26 cellular contexts compared by ENCODE assay signal in genomic region chr1:22350987-22351756, GRCh38.
DNase-seq lines count a peak whose midpoint lies in the region; ATAC-seq, FAIRE-seq and TF ChIP-seq lines count a peak whose summit lies in the region.
"Had no signal": no experiment of that assay in that cellular context is flagged by ENCODE, and none has a peak within 500 bp of the region (broad histone marks: within the 10 kb centered on the region; RNA-seq: fewer than 3 reads in every experiment).

No MANE protein-coding gene starts in this region.

- H3K27ac ChIP-seq in HUES6 (ENCODE audit: low read depth, low read length) (no peak overlapping the region), WERI-Rb-1 (peak overlapping the region; percentile 54), kidney (ENCODE audit: low read depth in 2 of 2, low read length in 2 of 2) (no peak overlapping the region), brain microvascular endothelial cell (no peak overlapping the region)
- H3K27ac ChIP-seq: breast epithelium, esophagus muscularis mucosa, ovary, spleen, suprapubic skin, vagina had no signal

- H3K27me3 ChIP-seq in HUES6 (ENCODE audit: control insufficient read depth, insufficient read depth, low read length) (no peaks in the 10 kb centered on the region; the same call in 1 of the 2 replicates), WERI-Rb-1 (ENCODE audit: insufficient read depth, low read depth, severe bottlenecking) (no peaks in the 10 kb centered on the region), brain microvascular endothelial cell (replicated peaks) (peaks cover 22% of the 10 kb centered on the region)
- H3K27me3 ChIP-seq: ovary, vagina had no signal

- in situ Hi-C loops in brain microvascular endothelial cell (cut with HindIII; ENCODE audit: low pct_ligation_motif_present, low sequenced_read_pairs) = no loop called here

- DNase-seq in WERI-Rb-1 (peak; percentile 17), kidney (peak; percentile 31), retina (peak; percentile 62), brain microvascular endothelial cell (no peak), SIG-M5 treated with dmso at 0.1 percent for 504 hours (lab: John Stamatoyannopoulos, UW; ENCODE audit: unreplicated experiment) (no peak)
- DNase-seq: activated CD4-positive, alpha-beta T cell treated with anti-CD3 and anti-CD28 coated beads for 48 hours; activated T-cell treated with anti-CD3 and anti-CD28 coated beads, Interleukin-2, amount 50 U/mL, for 4 hours; effector memory CD8-positive, alpha-beta T cell; hypothalamus; NCI-H1694 treated with DMSO at 0.1 percent for 48 hours; ovary; spleen; stimulated activated CD4-positive, alpha-beta T cell treated with anti-CD3 and anti-CD28 coated beads, Interleukin-4, amount 100 ng/mL, for 1 hour; T-helper 2 cell had no signal

- TF ChIP-seq CTCF in WERI-Rb-1 (IDR thresholded peaks at IDR 0.05; ENCODE audit: low read depth, low read length) (no peak), kidney (IDR thresholded peaks at IDR 0.05; ENCODE audit: borderline replicate concordance, extremely low read depth, insufficient read depth) (no peak), brain microvascular endothelial cell (IDR thresholded peaks at IDR 0.05; ENCODE audit: low read depth, low read length, missing control alignments) (no peak)

- no peak for ATAC-seq in GM21576 (IDR thresholded peaks at IDR 0.05; ENCODE audit: unreplicated experiment)
- ATAC-seq: activated T-cell treated with anti-CD3 and anti-CD28 coated beads, Interleukin-2, amount 50 U/mL, for 4 hours; effector memory CD8-positive, alpha-beta T cell; SK-N-SH treated with all-trans-retinoic acid at 6 μM for 48 hours had no signal

- intact Hi-C loops in kidney (cut with DNase I) = no loop called here

- H3K4me1 ChIP-seq in HUES6 (ENCODE audit: control insufficient read depth, insufficient read depth, low read length) (peaks cover 22% of the 10 kb centered on the region), kidney (ENCODE audit: control insufficient read depth in 1 of 2, insufficient read depth in 1 of 2, low read depth in 1 of 2, low read length in 2 of 2) (no peaks in the 10 kb centered on the region)
- H3K4me1 ChIP-seq: breast epithelium, suprapubic skin had no signal

- peak overlapping the region; percentile 13; the same call in 1 of the 2 replicates for H3K4me3 ChIP-seq in HUES6 (ENCODE audit: low read depth, low read length)
- peak overlapping the region; percentile 43 for H3K4me3 ChIP-seq in WERI-Rb-1 (ENCODE audit: low read depth, low read length)
- H3K4me3 ChIP-seq in kidney (ENCODE audit: low read length in 2 of 2) = no peak overlapping the region
- no peak overlapping the region for H3K4me3 ChIP-seq in brain microvascular endothelial cell (ENCODE audit: low read depth, low read length)
- H3K4me3 ChIP-seq: breast epithelium, esophagus muscularis mucosa, lung, ovary, spleen, suprapubic skin had no signal

- H3K9me3 ChIP-seq in HUES6 (ENCODE audit: control insufficient read depth, insufficient read depth, low read depth, low read length) = no peaks in the 10 kb centered on the region
- no peaks in the 10 kb centered on the region for H3K9me3 ChIP-seq in WERI-Rb-1 (ENCODE audit: severe bottlenecking)
- H3K9me3 ChIP-seq in kidney (ENCODE audit: control insufficient read depth in 1 of 2, low read length in 2 of 2) = no peaks in the 10 kb centered on the region
- H3K9me3 ChIP-seq: breast epithelium, esophagus muscularis mucosa, ovary, spleen, suprapubic skin, vagina had no signal

- no peaks in the 10 kb centered on the region for H3K36me3 ChIP-seq in HUES6 (ENCODE audit: control insufficient read depth, insufficient read depth, low read length)
- no peaks in the 10 kb centered on the region for H3K36me3 ChIP-seq in WERI-Rb-1
- no peaks in the 10 kb centered on the region for H3K36me3 ChIP-seq in kidney (ENCODE audit: control insufficient read depth in 1 of 2, insufficient read depth in 2 of 2, low read length in 2 of 2)
- no peaks in the 10 kb centered on the region for H3K36me3 ChIP-seq in brain microvascular endothelial cell (replicated peaks)
- H3K36me3 ChIP-seq: breast epithelium, esophagus muscularis mucosa, ovary, spleen, suprapubic skin, vagina had no signal

- no peak for FAIRE-seq in kidney (lab: Jason Lieb, UNC)
- FAIRE-seq: colon, frontal cortex, GM19239, keratinocyte had no signal

- peak overlapping the region; percentile 22 for H3K9ac ChIP-seq in HUES6 (ENCODE audit: low read length)
- no peak overlapping the region for H3K9ac ChIP-seq in kidney (ENCODE audit: low read length in 2 of 2)

Comparison
In these comparisons a context has a peak if more than half of its experiments do, and no peak if none do; other contexts are left out.
1. H3K4me3 ChIP-seq: peak in HUES6 (single experiment) and WERI-Rb-1 (single experiment); none in kidney (0 of 2) and brain microvascular endothelial cell (single experiment).
2. DNase-seq: peak in WERI-Rb-1 (single experiment), kidney (single experiment) and retina (single experiment); none in brain microvascular endothelial cell (single experiment) and SIG-M5 treated with dmso at 0.1 percent for 504 hours (single experiment).